21 cellular contexts compared by ENCODE assay signal in the genomic region with DNA sequence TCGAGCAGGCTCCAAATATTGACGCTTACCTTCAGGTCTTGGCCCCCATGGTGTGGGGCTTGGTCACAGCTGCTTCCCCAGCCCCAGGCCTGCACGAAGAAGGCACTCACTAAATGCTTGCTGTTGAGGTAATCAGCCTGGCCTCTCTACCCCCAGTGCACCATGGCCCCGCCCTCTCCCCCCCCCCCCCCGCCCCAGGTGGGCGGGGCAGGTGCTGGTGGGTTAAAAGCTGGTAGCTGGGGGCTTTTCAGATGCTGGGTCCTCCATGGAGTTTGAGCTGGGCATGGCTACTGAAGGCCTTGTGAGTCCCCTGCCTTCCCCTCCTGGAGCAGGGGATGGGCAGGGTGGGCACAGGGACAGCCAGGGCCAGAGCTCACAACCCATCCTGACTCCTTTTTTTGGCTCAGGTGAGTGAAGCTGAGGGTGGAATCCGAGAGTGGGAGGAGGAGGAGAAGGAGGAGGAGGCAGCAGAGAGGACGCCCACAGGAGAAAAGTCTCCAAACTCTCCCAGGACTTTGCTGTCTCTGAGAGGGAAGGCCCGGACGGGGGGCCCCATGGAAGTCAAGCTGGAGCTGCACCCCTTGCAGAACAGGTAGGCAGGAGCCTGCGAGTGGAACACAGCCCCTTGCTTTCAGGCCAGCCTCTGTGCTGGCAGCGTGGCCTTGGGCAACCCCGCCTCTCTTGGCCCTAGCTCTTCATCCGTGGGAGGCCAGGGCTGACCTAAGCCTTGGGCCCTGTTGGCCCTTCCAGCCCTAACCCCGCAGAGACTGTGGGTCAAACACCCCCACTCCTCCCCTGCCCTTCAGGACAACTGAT. TPM values are rescaled to one million over a fixed set of nuclear protein-coding genes. Genes with fewer than 3 reads are reported as not detected.
DNase-seq lines count a peak whose midpoint lies in the region; ATAC-seq, FAIRE-seq and TF ChIP-seq lines count a peak whose summit lies in the region.
"Had no signal": no experiment of that assay in that cellular context is flagged by ENCODE, and none has a peak within 500 bp of the region (broad histone marks: within the 10 kb centered on the region; RNA-seq: fewer than 3 reads in every experiment).

No MANE protein-coding gene starts in this region.

- H4K20me1 ChIP-seq in H1 (replicated peaks in 1 of 2; ENCODE audit: control insufficient read depth in 1 of 2, insufficient read depth in 2 of 2, low read length in 2 of 2): no peaks in the 10 kb centered on the region

- H3K27me3 ChIP-seq in right atrium auricular region (no peaks in the 10 kb centered on the region), H1 (replicated peaks in 1 of 4; ENCODE audit: control insufficient read depth in 3 of 4, extremely low read depth in 1 of 4, insufficient read depth in 3 of 4, low read length in 3 of 4) (no peaks in the 10 kb centered on the region), testis (no peaks in the 10 kb centered on the region)

- H2AFZ ChIP-seq in H1 (ENCODE audit: low read length): no peak overlapping the region; the same call in 1 of the 2 replicates
- H2AFZ ChIP-seq: PC-9 had no signal

- no peak overlapping the region for H4K5ac ChIP-seq in H1 (ENCODE audit: insufficient read length, low read depth, low read length)

- no peak for TF ChIP-seq CTCF in right atrium auricular region (IDR thresholded peaks at IDR 0.05)
- TF ChIP-seq CTCF in H1 (IDR thresholded peaks at IDR 0.05; ENCODE audit: control extremely low read depth in 1 of 3, insufficient read depth in 1 of 3, low read depth in 1 of 3, low read length in 3 of 3): no peak
- no peak for TF ChIP-seq CTCF in testis (IDR thresholded peaks at IDR 0.05)

- no peaks in the 10 kb centered on the region for H3K79me2 ChIP-seq in H1 (ENCODE audit: control insufficient read depth in 1 of 2, insufficient read depth in 2 of 2, low read length in 2 of 2)

- H2BK20ac ChIP-seq in H1 (ENCODE audit: low read length): no peak overlapping the region

- H3K23ac ChIP-seq in H1 (ENCODE audit: insufficient read length): no peak overlapping the region

- H3K36me3 ChIP-seq in right atrium auricular region (no peaks in the 10 kb centered on the region), H1 (ENCODE audit: control insufficient read depth in 2 of 4, insufficient read depth in 4 of 4, low read length in 3 of 4) (no peaks in the 10 kb centered on the region), testis (ENCODE audit: low read depth, missing control alignments) (no peaks in the 10 kb centered on the region)
- H3K36me3 ChIP-seq: HAP-1 had no signal

- no peaks in the 10 kb centered on the region for H3K9me3 ChIP-seq in right atrium auricular region
- H3K9me3 ChIP-seq in H1 (ENCODE audit: insufficient read depth in 2 of 2, low read depth in 1 of 2, low read length in 1 of 2): no peaks in the 10 kb centered on the region
- no peaks in the 10 kb centered on the region for H3K9me3 ChIP-seq in testis
- H3K9me3 ChIP-seq: HAP-1 had no signal

- H3K27ac Mint-ChIP-seq in activated T-helper 1 cell treated with anti-CD3 and anti-CD28 coated beads, Interleukin-12 subunit alpha, Interleukin-12 subunit beta, Interleukin-2, Interleukin-4 antibody, amounts not matched to agents 30 ng/mL and 10 ng/mL and 1 ng/mL, durations not matched to agents 14 hours and 24 hours and 36 hours: no peak overlapping the region
- H3K27ac Mint-ChIP-seq: CD8-positive, alpha-beta T cell had no signal

- TF ChIP-seq POLR2A in H1 (IDR thresholded peaks at IDR 0.05; ENCODE audit: control extremely low read depth in 1 of 2, low read depth in 2 of 2, low read length in 2 of 2) (no peak), testis (IDR thresholded peaks at IDR 0.05) (no peak)

- H3K4me1 ChIP-seq in right atrium auricular region (peaks cover 0 to 21% of the 10 kb centered on the region in 2 donors), H1 (replicated peaks in 1 of 4; ENCODE audit: control insufficient read depth in 3 of 4, insufficient read depth in 4 of 4, low read length in 3 of 4) (peaks cover 0 to 27% (median 16%) of the 10 kb centered on the region in 4 experiments; a peak in 6 of 7 replicates), testis (peaks cover 16% of the 10 kb centered on the region)

- no peaks in the 10 kb centered on the region for H3K79me1 ChIP-seq in H1 (ENCODE audit: low read depth, low read length)

- no peak for TF ChIP-seq EP300 in H1 (IDR thresholded peaks at IDR 0.05; ENCODE audit: borderline replicate concordance in 1 of 2, low read depth in 2 of 2, low read length in 2 of 2)

- peak; percentile 1 for DNase-seq in Right ventricle myocardium inferior (ENCODE audit: missing footprints)
- DNase-seq in right atrium auricular region (ENCODE audit: low spot score): no peak
- no peak for DNase-seq in H1 (ENCODE audit: low read depth in 1 of 2, low spot score in 2 of 2)
- DNase-seq in testis: peak; percentile 59
- no peak for DNase-seq in NCI-H1048 (lab: John Stamatoyannopoulos, UW)
- no peak for DNase-seq in activated T-helper 1 cell treated with anti-CD3 and anti-CD28 coated beads, Interleukin-12 subunit alpha, Interleukin-12 subunit beta, Interleukin-2, Interleukin-4 antibody, amounts not matched to agents 30 ng/mL and 10 ng/mL and 1 ng/mL, durations not matched to agents 14 hours and 24 hours and 36 hours (ENCODE audit: low spot score)
- DNase-seq: DMS79, NCI-H1417, NCI-H2029 treated with DMSO at 0.1 percent for 48 hours, NCI-H748 treated with DMSO at 0.1 percent for 48 hours, PC-9 had no signal

- H2BK15ac ChIP-seq in H1 (ENCODE audit: low read length): no peak overlapping the region

- H3K4me1 Mint-ChIP-seq in activated T-helper 1 cell treated with anti-CD3 and anti-CD28 coated beads, Interleukin-12 subunit alpha, Interleukin-12 subunit beta, Interleukin-2, Interleukin-4 antibody, amounts not matched to agents 30 ng/mL and 10 ng/mL and 1 ng/mL, durations not matched to agents 14 hours and 24 hours and 36 hours (ENCODE audit: low read depth): peaks cover 13% of the 10 kb centered on the region

- peaks cover 5% of the 10 kb centered on the region for H3K27me3 Mint-ChIP-seq in activated T-helper 1 cell treated with anti-CD3 and anti-CD28 coated beads, Interleukin-12 subunit alpha, Interleukin-12 subunit beta, Interleukin-2, Interleukin-4 antibody, amounts not matched to agents 30 ng/mL and 10 ng/mL and 1 ng/mL, durations not matched to agents 14 hours and 24 hours and 36 hours (ENCODE audit: insufficient read depth)

- H3K14ac ChIP-seq in H1 (ENCODE audit: insufficient read length): no peak overlapping the region

- H3K4me2 ChIP-seq in H1 (ENCODE audit: insufficient read depth in 1 of 2, low read depth in 2 of 2, low read length in 2 of 2): peak overlapping the region; percentile 32 to 45; a peak in 2 of 4 replicates
- H3K4me2 ChIP-seq: PC-9 had no signal

- H3K4ac ChIP-seq in H1 (replicated peaks; ENCODE audit: insufficient read length, low read depth, low read length): no peak overlapping the region

- peak overlapping the region; percentile 17 for H2AK5ac ChIP-seq in H1 (ENCODE audit: low read depth, low read length)

- peak overlapping the region; percentile 84 for H4K91ac ChIP-seq in H1 (replicated peaks; ENCODE audit: insufficient read length, low read length)

- peak overlapping the region; percentile 10 for H4K8ac ChIP-seq in H1 (ENCODE audit: extremely low read depth, insufficient read depth, low read length)

- no peak overlapping the region for H3K56ac ChIP-seq in H1 (replicated peaks; ENCODE audit: insufficient read length, low read depth, low read length)

- H3K4me3 Mint-ChIP-seq in activated T-helper 1 cell treated with anti-CD3 and anti-CD28 coated beads, Interleukin-12 subunit alpha, Interleukin-12 subunit beta, Interleukin-2, Interleukin-4 antibody, amounts not matched to agents 30 ng/mL and 10 ng/mL and 1 ng/mL, durations not matched to agents 14 hours and 24 hours and 36 hours: no peak overlapping the region
- H3K4me3 Mint-ChIP-seq: CD8-positive, alpha-beta T cell had no signal

- H2BK5ac ChIP-seq in H1 (ENCODE audit: low read depth, low read length): 0 out of 2 replicates have a peak overlapping the region, but pooled peaks have one; percentile 24

- POLR2A ChIA-PET in H1 (lab: Charles Lee; ENCODE audit: partially characterized antibody): interaction anchor here (0.7 to 1.3 kb wide), 4 partner anchors 8 to 104 kb away, joined by 3 to 4 read pairs (median 3); no protein-coding TSS in a partner anchor

- no peak for FAIRE-seq in H1 (lab: Jason Lieb, UNC)
- FAIRE-seq: D721Med, GM19239, HTR-8/SVneo had no signal

- no peaks in the 10 kb centered on the region for H3K9me3 Mint-ChIP-seq in activated T-helper 1 cell treated with anti-CD3 and anti-CD28 coated beads, Interleukin-12 subunit alpha, Interleukin-12 subunit beta, Interleukin-2, Interleukin-4 antibody, amounts not matched to agents 30 ng/mL and 10 ng/mL and 1 ng/mL, durations not matched to agents 14 hours and 24 hours and 36 hours
- H3K9me3 Mint-ChIP-seq: CD8-positive, alpha-beta T cell had no signal

- H3K9ac ChIP-seq in H1 (replicated peaks in 1 of 4; ENCODE audit: extremely low read depth in 1 of 4, low read depth in 3 of 4, low read length in 3 of 4): no peak overlapping the region; a peak in 1 of 7 replicates

- H3K4me3 ChIP-seq in right atrium auricular region (no peak overlapping the region), H1 (ENCODE audit: extremely low read depth in 1 of 4, insufficient read depth in 2 of 4, low read depth in 3 of 4, low read length in 4 of 4) (no peak overlapping the region), testis (no peak overlapping the region)
- H3K4me3 ChIP-seq: HAP-1, PC-9 had no signal

- intact Hi-C loops in Right ventricle myocardium inferior (cut with DNase I): no loop called here
- intact Hi-C loops in testis (cut with DNase I; ENCODE audit: low total_unique reads): no loop called here
- intact Hi-C loops in activated T-helper 1 cell treated with anti-CD3 and anti-CD28 coated beads, Interleukin-12 subunit alpha, Interleukin-12 subunit beta, Interleukin-2, Interleukin-4 antibody, amounts not matched to agents 30 ng/mL and 10 ng/mL and 1 ng/mL, durations not matched to agents 14 hours and 24 hours and 36 hours (cut with micrococcal nuclease): no loop called here

- H3K23me2 ChIP-seq in H1 (ENCODE audit: low read depth, low read length): peaks cover 5% of the 10 kb centered on the region; the same call in 1 of the 2 replicates

- H2BK12ac ChIP-seq in H1 (ENCODE audit: low read depth, low read length): no peak overlapping the region; the same call in 1 of the 2 replicates

- H3K18ac ChIP-seq in H1 (ENCODE audit: extremely low read depth, low read length): no peak overlapping the region

- CTCF ChIA-PET in H1 (lab: Charles Lee; ENCODE audit: partially characterized antibody): interaction anchor here (0.9 to 4.4 kb wide), 3 partner anchors 12 to 18 kb away, joined by 4 to 14 read pairs (median 4); a partner anchor contains a TSS

- ATAC-seq in Right ventricle myocardium inferior: no peak
- ATAC-seq: CD8-positive, alpha-beta T cell; SK-N-SH treated with all-trans-retinoic acid at 6 μM for 48 hours had no signal

- no peak overlapping the region for H2BK120ac ChIP-seq in H1 (replicated peaks; ENCODE audit: low read depth, low read length)

- 76% methylated on average over 10 of the region's 15 CpGs; no CpG with 5 or more reads in 1 of the 2 experiments for WGBS in H1 (ENCODE audit: extremely low coverage in 1 of 2, insufficient coverage in 1 of 2, insufficient read length in 1 of 2, insufficient replicate concordance in 2 of 2, low coverage in 1 of 2, low lambda C conversion rate in 2 of 2, missing lambda C conversion rate in 1 of 2), 2 experiments
- WGBS in testis, 2 donors: 53 to 54% methylated on average over 8 to 15 of the region's 15 CpGs

- no peak for TF ChIP-seq RAD21 in H1 (IDR thresholded peaks at IDR 0.05 in 1 of 2, conservative IDR thresholded peaks at IDR 0.05 in 1 of 2; ENCODE audit: low read depth in 2 of 2, low read length in 2 of 2)

- no peak overlapping the region for H3K27ac ChIP-seq in right atrium auricular region
- no peak overlapping the region for H3K27ac ChIP-seq in H1 (ENCODE audit: low read depth, low read length)
- no peak overlapping the region for H3K27ac ChIP-seq in testis
- H3K27ac ChIP-seq: HL-60, PC-9 had no signal

- H3K36me3 Mint-ChIP-seq in activated T-helper 1 cell treated with anti-CD3 and anti-CD28 coated beads, Interleukin-12 subunit alpha, Interleukin-12 subunit beta, Interleukin-2, Interleukin-4 antibody, amounts not matched to agents 30 ng/mL and 10 ng/mL and 1 ng/mL, durations not matched to agents 14 hours and 24 hours and 36 hours (ENCODE audit: low read depth): no peaks in the 10 kb centered on the region
- H3K36me3 Mint-ChIP-seq: CD8-positive, alpha-beta T cell had no signal

RNA-seq across cellular contexts. Expression of a gene that starts 4.4 kb away (rescaled TPM):
- 30.0 TPM for total RNA-seq in Right ventricle myocardium inferior
- total RNA-seq in right atrium auricular region: 10 to 100 TPM; 15.0 to 20.4 TPM
- total RNA-seq in H1 (2021; fragmentation: NEBNext Ultra II Directional; extraction: Animal tissue kit (Norgen Biotek cat#: 25700)): 53.7 and 54.7 TPM in 2 replicates
- 41.5 and 54.8 TPM in 2 replicates for polyA plus RNA-seq in H1 (2011; rRNA removed)
- polyA plus RNA-seq in H1 (2011; cell fraction: cytosol; rRNA removed): 55.9 TPM
- polyA plus RNA-seq in H1 (2011; cell fraction: nucleus; rRNA removed): 75.9 TPM
- 34.3 to 51.2 TPM (median 49.7 TPM) in 4 replicates for polyA plus RNA-seq in H1 (2012, experiment 1 of 2)
- polyA plus RNA-seq in H1 (2012, experiment 2 of 2): 65.9 TPM
- 29.8 TPM for polyA plus RNA-seq in H1 (2013, experiment 1 of 2)
- polyA plus RNA-seq in H1 (2013, experiment 2 of 2): 33.1 TPM
- 50.7 and 74.4 TPM in 2 replicates for polyA minus RNA-seq in H1 (2011; rRNA and poly(A)+ RNA removed)
- 32.1 TPM for polyA minus RNA-seq in H1 (2011; cell fraction: cytosol; rRNA and poly(A)+ RNA removed)
- 29.1 TPM for polyA minus RNA-seq in H1 (2011; cell fraction: nucleus; rRNA and poly(A)+ RNA removed)
- 10 to 100 TPM; 31.7 to 51.7 TPM for total RNA-seq in testis
- 57.0 TPM for polyA plus RNA-seq in testis (ENCODE audit: insufficient read depth, low read depth, low replicate concordance)
- total RNA-seq in activated T-helper 1 cell treated with anti-CD3 and anti-CD28 coated beads, Interleukin-12 subunit alpha, Interleukin-12 subunit beta, Interleukin-2, Interleukin-4 antibody, amounts not matched to agents 30 ng/mL and 10 ng/mL and 1 ng/mL, durations not matched to agents 14 hours and 24 hours and 36 hours: 34.1 and 35.3 TPM in 2 replicates

RNA-seq across cellular contexts. Expression of a gene that starts 12.4 kb away (rescaled TPM):
- total RNA-seq in Right ventricle myocardium inferior: not detected
- not detected for total RNA-seq in right atrium auricular region
- 0.63 and 0.97 TPM in 2 replicates for total RNA-seq in H1 (2021; fragmentation: NEBNext Ultra II Directional; extraction: Animal tissue kit (Norgen Biotek cat#: 25700))
- polyA plus RNA-seq in H1 (2011; rRNA removed): 1.3 and 1.9 TPM in 2 replicates
- polyA plus RNA-seq in H1 (2011; cell fraction: cytosol; rRNA removed): 3.3 TPM
- polyA plus RNA-seq in H1 (2011; cell fraction: nucleus; rRNA removed): 4.1 TPM
- polyA plus RNA-seq in H1 (2012, experiment 1 of 2): 2.1 to 3.5 TPM (median 2.7 TPM) in 4 replicates
- polyA plus RNA-seq in H1 (2012, experiment 2 of 2): 1.1 TPM
- 0.53 TPM for polyA plus RNA-seq in H1 (2013, experiment 1 of 2)
- polyA plus RNA-seq in H1 (2013, experiment 2 of 2): 0.77 TPM
- polyA minus RNA-seq in H1 (2011; rRNA and poly(A)+ RNA removed): 0.54 and 0.80 TPM in 2 replicates
- not detected for polyA minus RNA-seq in H1 (2011; cell fraction: cytosol; rRNA and poly(A)+ RNA removed)
- polyA minus RNA-seq in H1 (2011; cell fraction: nucleus; rRNA and poly(A)+ RNA removed): 1.00 TPM
- 1 to 10 TPM in 1 of 2 donors, under 1 TPM in 1; 0.99 to 2.4 TPM for total RNA-seq in testis
- polyA plus RNA-seq in testis (ENCODE audit: insufficient read depth, low read depth, low replicate concordance): 1.0 TPM
- total RNA-seq in activated T-helper 1 cell treated with anti-CD3 and anti-CD28 coated beads, Interleukin-12 subunit alpha, Interleukin-12 subunit beta, Interleukin-2, Interleukin-4 antibody, amounts not matched to agents 30 ng/mL and 10 ng/mL and 1 ng/mL, durations not matched to agents 14 hours and 24 hours and 36 hours: not detected in 2 replicates
- total RNA-seq: A172; CD8-positive, alpha-beta T cell; NCI-H460; PC-9 had no signal
- polyA plus RNA-seq: BJ had no signal

RNA-seq across cellular contexts. Expression of a gene that starts 12.5 kb away (rescaled TPM):
- total RNA-seq in Right ventricle myocardium inferior (not detected), right atrium auricular region (under 1 TPM in 1 of 2 donors, not detected in 1; 0.67 TPM), testis (under 1 TPM; 0.31 to 0.74 TPM)
- total RNA-seq in H1 (2021; fragmentation: NEBNext Ultra II Directional; extraction: Animal tissue kit (Norgen Biotek cat#: 25700)): 5.9 and 6.9 TPM in 2 replicates
- polyA plus RNA-seq in H1 (2011; rRNA removed) (4.2 and 8.9 TPM in 2 replicates), testis (ENCODE audit: insufficient read depth, low read depth, low replicate concordance) (0.62 TPM)
- polyA plus RNA-seq in H1 (2011; cell fraction: cytosol; rRNA removed): 5.6 TPM
- 4.7 TPM for polyA plus RNA-seq in H1 (2011; cell fraction: nucleus; rRNA removed)
- 4.3 to 7.8 TPM (median 6.9 TPM) in 4 replicates for polyA plus RNA-seq in H1 (2012, experiment 1 of 2)
- 8.0 TPM for polyA plus RNA-seq in H1 (2012, experiment 2 of 2)
- polyA plus RNA-seq in H1 (2013, experiment 1 of 2): 6.2 TPM
- polyA plus RNA-seq in H1 (2013, experiment 2 of 2): 5.8 TPM
- 0.41 and 0.54 TPM in 2 replicates for polyA minus RNA-seq in H1 (2011; rRNA and poly(A)+ RNA removed)
- 3.1 TPM for polyA minus RNA-seq in H1 (2011; cell fraction: cytosol; rRNA and poly(A)+ RNA removed)
- 2.5 TPM for polyA minus RNA-seq in H1 (2011; cell fraction: nucleus; rRNA and poly(A)+ RNA removed)
- total RNA-seq in activated T-helper 1 cell treated with anti-CD3 and anti-CD28 coated beads, Interleukin-12 subunit alpha, Interleukin-12 subunit beta, Interleukin-2, Interleukin-4 antibody, amounts not matched to agents 30 ng/mL and 10 ng/mL and 1 ng/mL, durations not matched to agents 14 hours and 24 hours and 36 hours: not detected in 2 replicates
- total RNA-seq: A172; CD8-positive, alpha-beta T cell; PC-9 had no signal
- polyA plus RNA-seq: BJ had no signal

RNA-seq across cellular contexts. Expression of a gene that starts 32.9 kb away (rescaled TPM):
- 0.41 TPM for total RNA-seq in Right ventricle myocardium inferior
- under 1 TPM; 0.22 to 0.79 TPM for total RNA-seq in right atrium auricular region
- total RNA-seq in H1 (2021; fragmentation: NEBNext Ultra II Directional; extraction: Animal tissue kit (Norgen Biotek cat#: 25700)): 12.0 and 12.8 TPM in 2 replicates
- polyA plus RNA-seq in H1 (2011; rRNA removed): 3.3 TPM in 2 replicates
- 3.3 TPM for polyA plus RNA-seq in H1 (2011; cell fraction: cytosol; rRNA removed)
- 4.2 TPM for polyA plus RNA-seq in H1 (2011; cell fraction: nucleus; rRNA removed)
- 7.7 to 10.1 TPM (median 8.3 TPM) in 4 replicates for polyA plus RNA-seq in H1 (2012, experiment 1 of 2)
- 9.6 TPM for polyA plus RNA-seq in H1 (2012, experiment 2 of 2)
- 8.3 TPM for polyA plus RNA-seq in H1 (2013, experiment 1 of 2)
- 8.3 TPM for polyA plus RNA-seq in H1 (2013, experiment 2 of 2)
- polyA minus RNA-seq in H1 (2011; rRNA and poly(A)+ RNA removed): 3.9 and 5.1 TPM in 2 replicates
- polyA minus RNA-seq in H1 (2011; cell fraction: cytosol; rRNA and poly(A)+ RNA removed): 6.2 TPM
- polyA minus RNA-seq in H1 (2011; cell fraction: nucleus; rRNA and poly(A)+ RNA removed): 5.3 TPM
- 1 to 10 TPM; 5.7 to 8.4 TPM for total RNA-seq in testis
- polyA plus RNA-seq in testis (ENCODE audit: insufficient read depth, low read depth, low replicate concordance): 2.5 TPM
- 3.1 and 3.2 TPM in 2 replicates for total RNA-seq in activated T-helper 1 cell treated with anti-CD3 and anti-CD28 coated beads, Interleukin-12 subunit alpha, Interleukin-12 subunit beta, Interleukin-2, Interleukin-4 antibody, amounts not matched to agents 30 ng/mL and 10 ng/mL and 1 ng/mL, durations not matched to agents 14 hours and 24 hours and 36 hours

Comparison
In these comparisons a context has a peak if more than half of its experiments do, and no peak if none do; other contexts are left out.
1. DNase-seq: peak in Right ventricle myocardium inferior (single experiment) and testis (single experiment); none in right atrium auricular region (single experiment), H1 (0 of 2), NCI-H1048 (single experiment) and activated T-helper 1 cell treated with anti-CD3 and anti-CD28 coated beads, Interleukin-12 subunit alpha, Interleukin-12 subunit beta, Interleukin-2, Interleukin-4 antibody, amounts not matched to agents 30 ng/mL and 10 ng/mL and 1 ng/mL, durations not matched to agents 14 hours and 24 hours and 36 hours (single experiment).